ENCODE assay signal across 29 cellular contexts in the genomic region with DNA sequence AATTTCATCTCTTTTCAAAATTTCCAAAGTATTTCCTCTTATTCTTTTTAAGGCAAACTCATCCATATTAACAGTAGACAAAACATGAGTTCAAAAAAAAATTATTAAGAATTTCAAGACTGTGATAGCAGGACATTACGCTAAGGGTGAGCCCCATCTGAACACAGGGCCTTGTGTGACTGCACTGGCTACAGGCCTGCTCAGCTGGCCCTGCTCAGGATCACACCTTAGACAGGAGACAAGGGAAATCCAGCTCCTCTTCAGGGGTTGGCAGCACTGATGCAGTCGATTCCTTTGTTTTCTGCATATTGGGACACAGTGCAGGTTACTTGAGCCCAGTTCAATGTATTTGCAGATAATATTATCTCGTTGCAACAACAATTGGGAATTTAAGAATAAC.
"Had no signal": no experiment of that assay in that cellular context is flagged by ENCODE, and none has a peak within 500 bp of the region (broad histone marks: within the 10 kb centered on the region; RNA-seq: fewer than 3 reads in every experiment).

No MANE protein-coding gene starts in this region.

- H3K27me3 ChIP-seq: brain microvascular endothelial cell had no signal

- H3K27ac ChIP-seq: brain microvascular endothelial cell, KMS-11 had no signal

- FAIRE-seq: astrocyte, RCC 7860 had no signal

- H3K4me2 ChIP-seq: KMS-11 had no signal

- DNase-seq: activated CD4-positive, alpha-beta T cell treated with anti-CD3 and anti-CD28 coated beads for 48 hours; activated CD4-positive, alpha-beta T cell treated with anti-CD3 and anti-CD28 coated beads, Interleukin-2, amount 50 U/mL, for 4 hours; activated CD4-positive, CD25-positive, alpha-beta regulatory T cell treated with anti-CD3 and anti-CD28 coated beads, Interleukin-2, amount 50 U/mL, for 72 hours; activated CD8-positive, alpha-beta memory T cell treated with anti-CD3 and anti-CD28 coated beads, Interleukin-2, amount 50 U/mL, for 48 hours; activated CD8-positive, alpha-beta T cell treated with anti-CD3 and anti-CD28 coated beads, Interleukin-2, amount 10 ng/mL, durations not matched to agents 7 days and 5 days; activated effector memory CD4-positive, alpha-beta T cell treated with Interleukin-2 at 50 U/mL for 16 hours; activated naive CD4-positive, alpha-beta T cell treated with Interleukin-2 at 50 U/mL for 16 hours; activated naive CD8-positive, alpha-beta T cell treated with anti-CD3 and anti-CD28 coated beads, Interleukin-2, amount 50 U/mL, for 24 hours; activated T-cell treated with anti-CD3 and anti-CD28 coated beads, Interleukin-2, amount 50 U/mL, for 24 hours; amniotic stem cell; brain microvascular endothelial cell; caudate nucleus; MM.1S; NCI-H1105; NCI-H1436; NCI-H1694 treated with DMSO at 0.1 percent for 48 hours; NCI-H2029 treated with DMSO at 0.1 percent for 48 hours; NCI-H510A treated with DMSO at 0.1 percent for 48 hours; NCI-H69; NK-92 treated with Interleukin-12 subunit alpha and Interleukin-12 subunit beta, amount 100 ng/mL, for 24 hours; OCI-M1; SIG-M5; T-helper 17 cell; T-helper 9 cell had no signal

- H3K9ac ChIP-seq: KMS-11 had no signal

- ATAC-seq: activated CD8-positive, alpha-beta T cell treated with anti-CD3 and anti-CD28 coated beads, Interleukin-2, amount 10 ng/mL, durations not matched to agents 7 days and 5 days; activated naive CD4-positive, alpha-beta T cell treated with anti-CD3 and anti-CD28 coated beads, Interleukin-2, amount 50 U/mL, for 72 hours; activated naive CD8-positive, alpha-beta T cell treated with anti-CD3 and anti-CD28 coated beads, Interleukin-2, amount 50 U/mL, for 24 hours; T-helper 17 cell; WTC11 had no signal

- H3K36me3 ChIP-seq: brain microvascular endothelial cell had no signal
